In genomic region chr1:41908288-41908895, GRCh38 we compare ENCODE assay signal across 27 cellular contexts.
"Had no signal": no experiment of that assay in that cellular context is flagged by ENCODE, and none has a peak within 500 bp of the region (broad histone marks: within the 10 kb centered on the region; RNA-seq: fewer than 3 reads in every experiment).

No MANE protein-coding gene starts in this region.

- H3K4me1 Mint-ChIP-seq: endodermal cell had no signal

- H3K9me3 ChIP-seq: colonic mucosa, gastrocnemius medialis, lower lobe of right lung, neutrophil, right lobe of liver, stomach, thyroid gland had no signal

- H3K27ac Mint-ChIP-seq: dendritic cell treated with granulocyte-macrophage colony-stimulating factor and Interleukin-4, amounts not matched to agents 40 ng/mL and 50 ng/mL, for 4 days; endodermal cell; progenitor cell of endocrine pancreas had no signal

- H3K9me3 Mint-ChIP-seq: dendritic cell treated with granulocyte-macrophage colony-stimulating factor and Interleukin-4, amounts not matched to agents 40 ng/mL and 50 ng/mL, for 4 days; neural crest cell had no signal

- H3K27me3 ChIP-seq: colonic mucosa, gastrocnemius medialis, right lobe of liver, stomach, thyroid gland had no signal

- H3K27ac ChIP-seq: colonic mucosa, epithelial cell of prostate, gastrocnemius medialis, lower lobe of right lung, neutrophil, parathyroid adenoma, right lobe of liver, stomach, thyroid gland had no signal

- H3K27me3 Mint-ChIP-seq: naive thymus-derived CD8-positive, alpha-beta T cell had no signal

- ATAC-seq: esophagus mucosa; gastrocnemius medialis; left ventricle myocardium superior; lower lobe of right lung; naive thymus-derived CD8-positive, alpha-beta T cell; right lobe of liver had no signal

- H3K36me3 ChIP-seq: colonic mucosa, gastrocnemius medialis, lower lobe of right lung, neutrophil, right lobe of liver, stomach, thyroid gland had no signal

- FAIRE-seq: keratinocyte, small intestine had no signal

- DNase-seq: colonic mucosa; effector CD8-positive, alpha-beta T cell; endodermal cell; foreskin fibroblast; gastrocnemius medialis; head of caudate nucleus; left ventricle myocardium superior; lower lobe of right lung; naive thymus-derived CD8-positive, alpha-beta T cell; right lobe of liver; small intestine; stimulated activated CD4-positive, alpha-beta T cell treated with anti-CD3 and anti-CD28 coated beads, Interleukin-12 subunit alpha, Interleukin-12 subunit beta, amount 100 ng/mL, for 4 hours; stimulated activated CD4-positive, alpha-beta T cell treated with anti-CD3 and anti-CD28 coated beads, Interleukin-1b, Interleukin-23, amount 100 ng/mL, for 48 hours; stimulated activated CD4-positive, alpha-beta T cell treated with anti-CD3 and anti-CD28 coated beads, Interleukin-4, amount 100 ng/mL, for 1 hour; stimulated activated CD8-positive, alpha-beta memory T cell treated with anti-CD3 and anti-CD28 coated beads, Interleukin-4, amount 100 ng/mL, for 48 hours; stimulated activated naive CD4-positive, alpha-beta T cell treated with Interleukin-2 at 50 U/mL for 16 hours; stomach; thyroid gland; trophoblast cell had no signal

- H3K4me3 ChIP-seq: colonic mucosa, gastrocnemius medialis, lower lobe of right lung, right lobe of liver, stomach, thyroid gland had no signal

- H3K4me3 Mint-ChIP-seq: dendritic cell treated with granulocyte-macrophage colony-stimulating factor and Interleukin-4, amounts not matched to agents 40 ng/mL and 50 ng/mL, for 4 days; endodermal cell; naive thymus-derived CD8-positive, alpha-beta T cell; neural crest cell had no signal

- H3K4me1 ChIP-seq: colonic mucosa, parathyroid adenoma, right lobe of liver, stomach had no signal
